ENCODE assay signal across 8 cellular contexts in the genomic region with DNA sequence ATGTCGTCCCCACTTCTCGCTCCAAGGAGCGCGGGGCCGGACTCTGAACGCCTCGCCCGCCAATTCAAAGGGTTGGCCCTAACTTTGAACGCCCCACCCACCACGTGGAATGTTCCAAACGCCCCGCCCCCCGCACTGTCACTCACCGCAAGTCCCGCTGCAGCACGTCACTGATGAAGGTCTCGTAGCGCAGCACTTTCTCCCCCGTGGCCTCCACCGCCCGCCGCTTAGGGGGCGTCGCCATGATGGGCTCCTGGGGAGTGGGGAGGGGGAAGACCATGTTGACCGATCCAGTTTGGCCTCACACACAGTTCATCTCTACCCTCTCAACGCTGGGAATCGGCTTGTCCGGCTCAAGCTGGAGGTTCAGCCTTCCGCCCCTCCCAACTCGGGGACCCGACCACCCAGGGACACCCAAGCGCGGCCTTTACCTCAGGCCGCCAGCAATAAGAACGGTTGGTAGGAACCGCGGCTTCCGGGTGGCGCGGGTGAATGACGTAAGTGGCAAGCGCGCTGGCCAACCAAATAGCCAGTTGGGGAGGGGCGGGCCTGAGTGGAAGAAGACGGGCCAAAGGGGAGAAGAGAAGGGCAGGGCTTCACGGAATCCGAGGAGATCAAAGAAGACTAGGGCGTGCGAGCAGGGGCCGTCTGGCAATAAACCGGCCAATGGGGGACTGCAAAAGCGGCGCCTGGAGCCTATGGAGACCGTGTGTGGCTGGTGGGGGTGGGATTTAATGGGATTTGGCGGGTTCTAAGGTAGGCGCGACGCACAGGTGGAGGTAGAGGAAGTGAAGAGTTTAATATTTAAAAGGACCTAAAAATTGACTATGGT. TPM values are rescaled to one million over a fixed set of nuclear protein-coding genes. Genes with fewer than 3 reads are reported as not detected.
A peak's percentile ranks its signal among the peaks of the same experiment; 100 is the strongest.
DNase-seq lines count a peak whose midpoint lies in the region; ATAC-seq and TF ChIP-seq lines count a peak whose summit lies in the region.

TSS of gene UXT (minus strand) at position 497 of the 832 bp plus-strand sequence. CDS start at position 244, 253 bp downstream.

- H3K4me1 ChIP-seq in right lobe of liver: no peaks in the 10 kb centered on the region

- H3K4me3 Mint-ChIP-seq in activated CD4-positive, alpha-beta memory T cell treated with anti-CD3 and anti-CD28 coated beads for 36 hours: peak within 1 kb of the TSS; percentile 87

- H3K36me3 Mint-ChIP-seq in activated CD4-positive, alpha-beta memory T cell treated with anti-CD3 and anti-CD28 coated beads for 36 hours: peaks cover 26% of the 10 kb centered on the region

- peak within 1 kb of the TSS; percentile 98 for H3K27ac Mint-ChIP-seq in activated CD4-positive, alpha-beta memory T cell treated with anti-CD3 and anti-CD28 coated beads for 36 hours

- H3K4me3 ChIP-seq in right lobe of liver: peak within 1 kb of the TSS; percentile 45 to 62 (median 61)

- POLR2A ChIA-PET in activated CD4-positive, alpha-beta memory T cell treated with anti-CD3 and anti-CD28 coated beads for 36 hours (lab: Charles Lee): no interaction called here

- DNase-seq in NCI-H82 treated with DMSO at 0.1 percent for 48 hours (lab: John Stamatoyannopoulos, UW; ENCODE audit: unreplicated experiment) (peak; percentile 96), dermis microvascular lymphatic vessel endothelial cell (ENCODE audit: low read depth in 2 of 2) (peak; percentile 76 to 93), right lobe of liver (peak; percentile 89 to 94 (median 93))
- peak; percentile 96 for DNase-seq in activated CD4-positive, alpha-beta memory T cell treated with anti-CD3 and anti-CD28 coated beads for 36 hours
- DNase-seq in stimulated activated CD4-positive, alpha-beta T cell treated with anti-CD3 and anti-CD28 coated beads, Interleukin-4, amount 100 ng/mL, for 4 hours: peak; percentile 85 to 89

- ATAC-seq in GM19397 (IDR thresholded peaks at IDR 0.05; ENCODE audit: unreplicated experiment): peak; percentile 86
- ATAC-seq in HG03571 (IDR thresholded peaks at IDR 0.05; ENCODE audit: unreplicated experiment): peak; percentile 88
- ATAC-seq in right lobe of liver: peak; percentile 92 to 95 (median 92)

- peak; percentile 85 for TF ChIP-seq POLR2A in right lobe of liver (IDR thresholded peaks at IDR 0.05)

- H3K27me3 Mint-ChIP-seq in activated CD4-positive, alpha-beta memory T cell treated with anti-CD3 and anti-CD28 coated beads for 36 hours: no peaks in the 10 kb centered on the region

- intact Hi-C loops in activated CD4-positive, alpha-beta memory T cell treated with anti-CD3 and anti-CD28 coated beads for 36 hours (cut with micrococcal nuclease): loop anchor here (1.0 to 10.0 kb wide), 6 partner anchors 9 to 514 kb away; partner anchors contain the start of genes ARAF, CDK16, ELK1 and NDUFB11
- intact Hi-C loops in right lobe of liver (cut with DNase I): no loop called here

- CTCF ChIA-PET in activated CD4-positive, alpha-beta memory T cell treated with anti-CD3 and anti-CD28 coated beads for 36 hours (lab: Charles Lee): no interaction called here

- H3K27me3 ChIP-seq in right lobe of liver: no peaks in the 10 kb centered on the region

- H3K36me3 ChIP-seq in right lobe of liver: peaks cover 0 to 14% (median under 1%) of the 10 kb centered on the region in 4 donors

- WGBS in right lobe of liver (ENCODE audit: insufficient coverage, low coverage, low lambda C conversion rate, missing lambda C conversion rate): 9% methylated on average over 32 of the region's 58 CpGs

- H3K9me3 Mint-ChIP-seq in activated CD4-positive, alpha-beta memory T cell treated with anti-CD3 and anti-CD28 coated beads for 36 hours: no peaks in the 10 kb centered on the region

- peak within 1 kb of the TSS; percentile 85 for H3K27ac ChIP-seq in C4-2B
- peak within 1 kb of the TSS; percentile 91 to 98 (median 98) for H3K27ac ChIP-seq in right lobe of liver

- peaks cover 48% of the 10 kb centered on the region for H3K4me1 Mint-ChIP-seq in activated CD4-positive, alpha-beta memory T cell treated with anti-CD3 and anti-CD28 coated beads for 36 hours (ENCODE audit: low read depth)

- no peaks in the 10 kb centered on the region for H3K9me3 ChIP-seq in right lobe of liver

- no peak for TF ChIP-seq CTCF in C4-2B (conservative IDR thresholded peaks at IDR 0.05)
- no peak for TF ChIP-seq CTCF in right lobe of liver (IDR thresholded peaks at IDR 0.05)

RNA-seq across cellular contexts. Expression of gene UXT, which starts in this region (rescaled TPM):
- total RNA-seq in activated CD4-positive, alpha-beta memory T cell treated with anti-CD3 and anti-CD28 coated beads for 36 hours: 100 to 1,000 TPM; 198 to 210 TPM
- 118 and 124 TPM in 2 replicates for total RNA-seq in dermis microvascular lymphatic vessel endothelial cell
- total RNA-seq in right lobe of liver: 10 to 100 TPM; 40.2 to 53.5 (median 49.5) TPM

Comparison
In these comparisons a context has a peak if more than half of its experiments do, and no peak if none do; other contexts are left out.
1. Peak in every context shown above with its lines: DNase-seq, ATAC-seq, H3K4me3 ChIP-seq and H3K27ac ChIP-seq.